ENCODE assay signal across 8 cellular contexts in the genomic region with DNA sequence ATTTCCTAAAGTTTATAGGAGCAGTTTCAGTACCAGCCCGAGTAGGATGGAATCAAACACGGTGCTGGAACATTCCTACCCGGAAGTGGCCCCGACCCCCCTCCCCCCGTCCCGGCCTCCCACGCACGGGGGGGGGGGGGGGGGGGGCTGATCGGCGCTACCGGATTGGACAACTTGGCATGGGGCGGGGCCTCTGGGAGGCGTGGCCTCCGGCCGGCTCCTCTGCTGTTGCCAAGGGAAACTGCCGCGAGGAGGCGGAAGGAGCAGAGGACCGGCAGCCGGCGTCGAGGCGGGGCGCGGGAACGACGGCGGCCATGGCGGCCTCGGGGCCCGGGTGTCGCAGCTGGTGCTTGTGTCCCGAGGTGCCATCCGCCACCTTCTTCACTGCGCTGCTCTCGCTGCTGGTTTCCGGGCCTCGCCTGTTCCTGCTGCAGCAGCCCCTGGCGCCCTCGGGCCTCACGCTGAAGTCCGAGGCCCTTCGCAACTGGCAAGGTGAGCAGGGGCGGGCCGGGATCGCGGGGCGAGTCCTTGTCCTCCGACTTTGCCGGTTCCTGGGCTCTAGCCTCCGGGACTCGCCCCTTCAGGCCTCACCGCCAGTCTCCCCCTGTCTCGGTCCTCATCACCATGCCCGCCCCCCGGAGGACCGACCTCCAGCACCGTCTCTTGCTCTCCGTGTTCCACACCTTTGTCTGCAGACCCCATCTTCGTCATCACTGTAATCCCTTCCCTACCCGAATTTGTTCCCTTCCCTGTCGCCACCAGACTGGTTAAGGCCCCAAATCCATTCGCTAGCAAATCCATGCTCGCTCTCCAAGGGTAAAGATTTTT. TPM values are rescaled to one million over a fixed set of nuclear protein-coding genes. Genes with fewer than 3 reads are reported as not detected.
DNase-seq lines count a peak whose midpoint lies in the region; ATAC-seq, FAIRE-seq and TF ChIP-seq lines count a peak whose summit lies in the region.

TSS of gene RHBDD2 (plus strand) at position 266 of the 828 bp plus-strand sequence. CDS start at position 315, 49 bp downstream.

- H3K27ac ChIP-seq in neuronal stem cell (replicated peaks; ENCODE audit: low read length), result peak within 1 kb of the TSS; percentile 60

- H2AFZ ChIP-seq in neuronal stem cell (ENCODE audit: low read length), result peak within 1 kb of the TSS; percentile 92

- H3K36me3 ChIP-seq in neuronal stem cell (replicated peaks in 1 of 2; ENCODE audit: control insufficient read depth in 2 of 2, insufficient read depth in 2 of 2, low read length in 2 of 2), result peaks cover 17 to 39% of the 10 kb centered on the region in 2 donors

- peak within 1 kb of the TSS; percentile 91 for H3K27ac Mint-ChIP-seq in activated naive CD4-positive, alpha-beta T cell treated with anti-CD3 and anti-CD28 coated beads for 36 hours

- H3K4me2 ChIP-seq in neuronal stem cell (ENCODE audit: insufficient read depth, low read length, poor library complexity, severe bottlenecking), result peak within 1 kb of the TSS; percentile 74

- CTCF ChIA-PET in activated naive CD4-positive, alpha-beta T cell treated with anti-CD3 and anti-CD28 coated beads for 36 hours (lab: Charles Lee), result interaction anchor here (0.9 to 1.7 kb wide), 2 partner anchors 140 to 141 kb away, joined by 5 to 7 read pairs; no protein-coding TSS in a partner anchor

- H3K4me3 Mint-ChIP-seq in activated naive CD4-positive, alpha-beta T cell treated with anti-CD3 and anti-CD28 coated beads for 36 hours, result peak within 1 kb of the TSS; percentile 93

- peak within 1 kb of the TSS; percentile 95 for H4K8ac ChIP-seq in neuronal stem cell (ENCODE audit: low read depth, low read length)

- peak within 1 kb of the TSS; percentile 70 for H2BK15ac ChIP-seq in neuronal stem cell (ENCODE audit: low read length)

- H3K4me3 ChIP-seq in NB4 (ENCODE audit: low read depth, low read length) (peak within 1 kb of the TSS; percentile 77), neuronal stem cell (ENCODE audit: low read length in 2 of 2) (peak within 1 kb of the TSS; percentile 82 to 98)

- no peaks in the 10 kb centered on the region for H3K9me3 ChIP-seq in neuronal stem cell (replicated peaks in 1 of 2; ENCODE audit: control insufficient read depth in 2 of 2, insufficient read depth in 1 of 2, low read depth in 1 of 2, low read length in 2 of 2)

- peak within 1 kb of the TSS; percentile 74 for H2AK5ac ChIP-seq in neuronal stem cell (ENCODE audit: low read depth, low read length)

- H3K36me3 Mint-ChIP-seq in activated naive CD4-positive, alpha-beta T cell treated with anti-CD3 and anti-CD28 coated beads for 36 hours (ENCODE audit: low read depth), result peaks cover 16% of the 10 kb centered on the region

- WGBS in neuronal stem cell (ENCODE audit: extremely low coverage in 2 of 2, insufficient read length in 2 of 2, insufficient replicate concordance in 1 of 2), 2 donors, result no CpG with 5 or more reads among the region's 64 CpGs

- no peaks in the 10 kb centered on the region for H3K9me3 Mint-ChIP-seq in activated naive CD4-positive, alpha-beta T cell treated with anti-CD3 and anti-CD28 coated beads for 36 hours

- H3K4ac ChIP-seq in neuronal stem cell (ENCODE audit: low read length), result peak within 1 kb of the TSS; percentile 86

- no peaks in the 10 kb centered on the region for H3K27me3 ChIP-seq in neuronal stem cell (ENCODE audit: control insufficient read depth in 3 of 3, insufficient read depth in 3 of 3, low read depth in 1 of 3, low read length in 3 of 3)

- TF ChIP-seq CTCF in NB4 (IDR thresholded peaks at IDR 0.05; ENCODE audit: low read depth, low read length) (no peak), subcutaneous adipose tissue (IDR thresholded peaks at IDR 0.05; ENCODE audit: low read depth) (no peak)

- FAIRE-seq in frontal cortex (lab: Jason Lieb, UNC), result no peak

- H3K9ac ChIP-seq in neuronal stem cell (ENCODE audit: low read depth, low read length, poor library complexity), result peak within 1 kb of the TSS; percentile 99

- H3K79me1 ChIP-seq in neuronal stem cell (ENCODE audit: low read depth, low read length), result peaks cover 14% of the 10 kb centered on the region

- peak within 1 kb of the TSS; percentile 98 for H3K23ac ChIP-seq in neuronal stem cell (ENCODE audit: low read depth, low read length, poor library complexity)

- DNase-seq in GM04503 (ENCODE audit: low read depth) (peak; percentile 55), NB4 (ENCODE audit: low read depth) (peak; percentile 95), SK-N-DZ (ENCODE audit: low spot score) (peak; percentile 93), frontal cortex (ENCODE audit: low spot score in 2 of 2) (peak; percentile 98 to 99), neuronal stem cell (ENCODE audit: low spot score) (peak; percentile 91)
- peak; percentile 97 for DNase-seq in activated naive CD4-positive, alpha-beta T cell treated with anti-CD3 and anti-CD28 coated beads for 36 hours

- peak; percentile 82 for ATAC-seq in HG02571 (IDR thresholded peaks at IDR 0.05; ENCODE audit: unreplicated experiment)

- H3K18ac ChIP-seq in neuronal stem cell (ENCODE audit: low read length), result peak within 1 kb of the TSS; percentile 100

- H3K14ac ChIP-seq in neuronal stem cell (ENCODE audit: low read length), result peak within 1 kb of the TSS; percentile 95

- intact Hi-C loops in activated naive CD4-positive, alpha-beta T cell treated with anti-CD3 and anti-CD28 coated beads for 36 hours (cut with micrococcal nuclease), result loop anchor here (1.0 to 10.0 kb wide), 10 partner anchors 35 to 807 kb away; partner anchors contain the start of genes MDH2, RCC1L, TMEM120A and YWHAG

- H4K91ac ChIP-seq in neuronal stem cell (ENCODE audit: low read depth, low read length, poor library complexity), result no peak within 1 kb of the TSS

- no peaks in the 10 kb centered on the region for H3K27me3 Mint-ChIP-seq in activated naive CD4-positive, alpha-beta T cell treated with anti-CD3 and anti-CD28 coated beads for 36 hours (ENCODE audit: low read depth)

- peak within 1 kb of the TSS; percentile 88 for H2BK5ac ChIP-seq in neuronal stem cell (ENCODE audit: low read length)

- no peak within 1 kb of the TSS for H2BK120ac ChIP-seq in neuronal stem cell (ENCODE audit: low read depth, low read length)

- H3K4me1 Mint-ChIP-seq in activated naive CD4-positive, alpha-beta T cell treated with anti-CD3 and anti-CD28 coated beads for 36 hours (ENCODE audit: low read depth), result peaks cover 31% of the 10 kb centered on the region

- no peak within 1 kb of the TSS for H2BK12ac ChIP-seq in neuronal stem cell (ENCODE audit: low read length)

- peaks cover 6 to 15% of the 10 kb centered on the region in 2 donors for H3K4me1 ChIP-seq in neuronal stem cell (ENCODE audit: control insufficient read depth in 2 of 2, insufficient read depth in 1 of 2, low read depth in 1 of 2, low read length in 2 of 2)

- TF ChIP-seq POLR2A in NB4 (IDR thresholded peaks at IDR 0.05; ENCODE audit: extremely low read depth, insufficient read length), result peak; percentile 79

RNA-seq across cellular contexts. Expression of gene RHBDD2, which starts in this region (rescaled TPM):
- 26.4 and 33.4 TPM in 2 replicates for polyA plus RNA-seq in SK-N-DZ (2014; cell fraction: cytosol; rRNA removed)
- 13.4 and 13.8 TPM in 2 replicates for polyA plus RNA-seq in SK-N-DZ (2014; cell fraction: nucleus; rRNA removed)
- total RNA-seq in activated naive CD4-positive, alpha-beta T cell treated with anti-CD3 and anti-CD28 coated beads for 36 hours, result 10 to 100 TPM; 21.5 to 24.0 TPM
- 34.2 TPM for total RNA-seq in frontal cortex
- polyA plus RNA-seq in neuronal stem cell (2013, experiment 1 of 2), result 74.0 TPM
- 73.5 TPM for polyA plus RNA-seq in neuronal stem cell (2013, experiment 2 of 2)
- total RNA-seq in subcutaneous adipose tissue, result 10 to 100 TPM; 20.5 to 36.7 (median 26.2) TPM

Comparison
In these comparisons a context has a peak if more than half of its experiments do, and no peak if none do; other contexts are left out.
1. Peak in every context shown above with its lines: DNase-seq, ATAC-seq, H3K4me3 ChIP-seq and H3K27ac ChIP-seq.